21 cellular contexts compared by ENCODE assay signal in genomic region chr6:15475261-15475660, GRCh38.
DNase-seq lines count a peak whose midpoint lies in the region; ATAC-seq and TF ChIP-seq lines count a peak whose summit lies in the region.
"Had no signal": no experiment of that assay in that cellular context is flagged by ENCODE, and none has a peak within 500 bp of the region (broad histone marks: within the 10 kb centered on the region; RNA-seq: fewer than 3 reads in every experiment).

No MANE protein-coding gene starts in this region.

- CTCF ChIA-PET in activated naive CD4-positive, alpha-beta T cell treated with anti-CD3 and anti-CD28 coated beads, Interleukin-2, amount 10 ng/mL, durations not matched to agents 7 days and 5 days (lab: Charles Lee) = interaction anchor here (1.1 to 4.3 kb wide), 2 partner anchors 12 to 13 kb away, joined by 3 to 13 read pairs; no protein-coding TSS in a partner anchor

- peaks cover 8% of the 10 kb centered on the region for H3K79me2 ChIP-seq in parathyroid adenoma

- H3K9me3 ChIP-seq in parathyroid adenoma (ENCODE audit: control insufficient read depth, low read length) = no peaks in the 10 kb centered on the region
- H3K9me3 ChIP-seq in Peyer's patch = no peaks in the 10 kb centered on the region
- H3K9me3 ChIP-seq: right lobe of liver, SJCRH30 had no signal

- H3K27me3 ChIP-seq in parathyroid adenoma (ENCODE audit: control insufficient read depth, insufficient read depth, low read length) (no peaks in the 10 kb centered on the region), Peyer's patch (no peaks in the 10 kb centered on the region)
- H3K27me3 ChIP-seq: right lobe of liver, SJCRH30 had no signal

- no peak for TF ChIP-seq CTCF in parathyroid adenoma (IDR thresholded peaks at IDR 0.05)
- TF ChIP-seq CTCF in Peyer's patch (IDR thresholded peaks at IDR 0.05) = no peak

- no peak for ATAC-seq in activated T-helper 17 cell treated with anti-CD3 and anti-CD28 coated beads, Interleukin-2, amount 50 U/mL, for 72 hours (replicated peaks)
- ATAC-seq in HG02623 (IDR thresholded peaks at IDR 0.05; ENCODE audit: unreplicated experiment) = no peak
- ATAC-seq: activated CD8-positive, alpha-beta memory T cell treated with anti-CD3 and anti-CD28 coated beads, Interleukin-2, amount 10 ng/mL, durations not matched to agents 7 days and 5 days; right lobe of liver had no signal

- H3K27me3 Mint-ChIP-seq in activated naive CD4-positive, alpha-beta T cell treated with anti-CD3 and anti-CD28 coated beads, Interleukin-2, amount 10 ng/mL, durations not matched to agents 7 days and 5 days = no peaks in the 10 kb centered on the region
- H3K27me3 Mint-ChIP-seq in activated T-helper 17 cell treated with anti-CD3 and anti-CD28 coated beads, Interleukin-2, amount 50 U/mL, for 72 hours = no peaks in the 10 kb centered on the region
- H3K27me3 Mint-ChIP-seq: activated B cell treated with CpG ODN at 0.5 μM for 24 hours; activated CD8-positive, alpha-beta memory T cell treated with anti-CD3 and anti-CD28 coated beads, Interleukin-2, amount 10 ng/mL, durations not matched to agents 7 days and 5 days; IgD-negative memory B cell had no signal

- no peak overlapping the region for H3K4me3 ChIP-seq in parathyroid adenoma (ENCODE audit: low read depth, low read length)
- H3K4me3 ChIP-seq in Peyer's patch = no peak overlapping the region
- H3K4me3 ChIP-seq: right lobe of liver, SJCRH30 had no signal

- no peaks in the 10 kb centered on the region for H3K36me3 ChIP-seq in parathyroid adenoma (ENCODE audit: control insufficient read depth, insufficient read depth, low read length)
- peaks cover 0 to 3% (median 0%) of the 10 kb centered on the region in 3 donors for H3K36me3 ChIP-seq in Peyer's patch
- H3K36me3 ChIP-seq: right lobe of liver had no signal

- no peak for DNase-seq in activated naive CD4-positive, alpha-beta T cell treated with anti-CD3 and anti-CD28 coated beads, Interleukin-2, amount 10 ng/mL, durations not matched to agents 7 days and 5 days
- no peak for DNase-seq in activated naive CD4-positive, alpha-beta T cell treated with Interleukin-2 at 50 U/mL for 16 hours
- DNase-seq in DMS79 treated with DMSO at 0.1 percent for 48 hours (lab: John Stamatoyannopoulos, UW) (peak; percentile 56), Peyer's patch (no peak), HPDE6-E6E7 (ENCODE audit: extremely low spot score) (no peak)
- DNase-seq: activated B cell treated with CpG ODN at 0.5 μM for 24 hours; activated CD8-positive, alpha-beta memory T cell treated with anti-CD3 and anti-CD28 coated beads, Interleukin-2, amount 10 ng/mL, durations not matched to agents 7 days and 5 days; activated effector memory CD4-positive, alpha-beta T cell treated with anti-CD3 and anti-CD28 coated beads, Interleukin-2, amount 50 U/mL, for 16 hours; COR-L47; H7; kidney glomerular epithelial cell; NCI-H187; NCI-H526; OCI-M1; right lobe of liver; SJCRH30 had no signal

- no peak overlapping the region for H2AFZ ChIP-seq in parathyroid adenoma

- no peak overlapping the region for H3K4me3 Mint-ChIP-seq in activated naive CD4-positive, alpha-beta T cell treated with anti-CD3 and anti-CD28 coated beads, Interleukin-2, amount 10 ng/mL, durations not matched to agents 7 days and 5 days
- H3K4me3 Mint-ChIP-seq in activated T-helper 17 cell treated with anti-CD3 and anti-CD28 coated beads, Interleukin-2, amount 50 U/mL, for 72 hours = no peak overlapping the region
- H3K4me3 Mint-ChIP-seq: activated B cell treated with CpG ODN at 0.5 μM for 24 hours; activated CD8-positive, alpha-beta memory T cell treated with anti-CD3 and anti-CD28 coated beads, Interleukin-2, amount 10 ng/mL, durations not matched to agents 7 days and 5 days; IgD-negative memory B cell; T-helper 1 cell treated with Interleukin-12 subunit alpha and Interleukin-12 subunit beta and Interleukin-4 antibody, amounts not matched to agents 30 μg/mL and 1 μg/mL, for 36 hours had no signal

- no peak overlapping the region for H3K9ac ChIP-seq in parathyroid adenoma

- no peak for TF ChIP-seq POLR2A in Peyer's patch (IDR thresholded peaks at IDR 0.05)

- no peak overlapping the region for H3K4me2 ChIP-seq in parathyroid adenoma (ENCODE audit: low read length)

- H3K27ac ChIP-seq in parathyroid adenoma (peak overlapping the region; percentile 70), Peyer's patch (no peak overlapping the region)
- H3K27ac ChIP-seq: right lobe of liver, SJCRH30 had no signal

- H3K27ac Mint-ChIP-seq in activated naive CD4-positive, alpha-beta T cell treated with anti-CD3 and anti-CD28 coated beads, Interleukin-2, amount 10 ng/mL, durations not matched to agents 7 days and 5 days = peak overlapping the region; percentile 13
- H3K27ac Mint-ChIP-seq in activated T-helper 17 cell treated with anti-CD3 and anti-CD28 coated beads, Interleukin-2, amount 50 U/mL, for 72 hours = peak overlapping the region; percentile 2
- H3K27ac Mint-ChIP-seq: activated CD8-positive, alpha-beta memory T cell treated with anti-CD3 and anti-CD28 coated beads, Interleukin-2, amount 10 ng/mL, durations not matched to agents 7 days and 5 days; T-helper 1 cell treated with Interleukin-12 subunit alpha and Interleukin-12 subunit beta and Interleukin-4 antibody, amounts not matched to agents 30 μg/mL and 1 μg/mL, for 36 hours had no signal

- peaks cover 15% of the 10 kb centered on the region for H3K4me1 Mint-ChIP-seq in activated naive CD4-positive, alpha-beta T cell treated with anti-CD3 and anti-CD28 coated beads, Interleukin-2, amount 10 ng/mL, durations not matched to agents 7 days and 5 days
- peaks cover 22% of the 10 kb centered on the region for H3K4me1 Mint-ChIP-seq in activated T-helper 17 cell treated with anti-CD3 and anti-CD28 coated beads, Interleukin-2, amount 50 U/mL, for 72 hours
- H3K4me1 Mint-ChIP-seq: activated CD8-positive, alpha-beta memory T cell treated with anti-CD3 and anti-CD28 coated beads, Interleukin-2, amount 10 ng/mL, durations not matched to agents 7 days and 5 days had no signal

- no peaks in the 10 kb centered on the region for H3K9me3 Mint-ChIP-seq in activated naive CD4-positive, alpha-beta T cell treated with anti-CD3 and anti-CD28 coated beads, Interleukin-2, amount 10 ng/mL, durations not matched to agents 7 days and 5 days
- H3K9me3 Mint-ChIP-seq in activated T-helper 17 cell treated with anti-CD3 and anti-CD28 coated beads, Interleukin-2, amount 50 U/mL, for 72 hours = no peaks in the 10 kb centered on the region
- H3K9me3 Mint-ChIP-seq: activated B cell treated with CpG ODN at 0.5 μM for 24 hours; IgD-negative memory B cell; T-helper 1 cell treated with Interleukin-12 subunit alpha and Interleukin-12 subunit beta and Interleukin-4 antibody, amounts not matched to agents 30 μg/mL and 1 μg/mL, for 36 hours had no signal

- H3K4me1 ChIP-seq in parathyroid adenoma (peaks cover 20% of the 10 kb centered on the region), Peyer's patch (peaks cover 0 to 5% (median 0%) of the 10 kb centered on the region in 4 donors)
- H3K4me1 ChIP-seq: right lobe of liver, SJCRH30 had no signal

- peaks cover 47% of the 10 kb centered on the region for H3K36me3 Mint-ChIP-seq in activated naive CD4-positive, alpha-beta T cell treated with anti-CD3 and anti-CD28 coated beads, Interleukin-2, amount 10 ng/mL, durations not matched to agents 7 days and 5 days
- no peaks in the 10 kb centered on the region for H3K36me3 Mint-ChIP-seq in activated T-helper 17 cell treated with anti-CD3 and anti-CD28 coated beads, Interleukin-2, amount 50 U/mL, for 72 hours (ENCODE audit: low read depth)
